1 cellular context compared by ENCODE assay signal in the genomic region with DNA sequence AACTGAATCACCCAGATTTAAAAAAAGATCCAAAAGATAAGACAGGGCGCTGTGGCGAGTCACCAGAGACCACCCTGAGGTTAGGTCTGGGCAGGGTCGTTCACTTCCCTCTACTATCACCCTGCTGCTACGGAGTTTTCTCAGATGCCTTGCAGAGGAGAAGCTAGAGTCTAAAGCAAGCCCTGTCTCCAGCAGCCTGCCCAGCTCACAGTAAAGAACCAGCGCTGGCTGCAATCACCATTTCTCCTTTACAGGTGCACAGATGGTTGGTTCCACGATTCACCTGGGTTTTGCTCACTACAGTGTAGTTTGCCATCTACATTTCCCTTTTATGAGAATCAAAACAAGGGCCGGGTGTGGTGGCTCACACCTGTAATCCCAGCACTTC.
TF ChIP-seq lines count a peak whose summit lies in the region.

No MANE protein-coding gene starts in this region.

TF ChIP-seq in GM23338, 12 proteins besides CTCF, POLR2A, EP300 and RAD21 (continued from another document):
- TF ChIP-seq, protein P1, sequence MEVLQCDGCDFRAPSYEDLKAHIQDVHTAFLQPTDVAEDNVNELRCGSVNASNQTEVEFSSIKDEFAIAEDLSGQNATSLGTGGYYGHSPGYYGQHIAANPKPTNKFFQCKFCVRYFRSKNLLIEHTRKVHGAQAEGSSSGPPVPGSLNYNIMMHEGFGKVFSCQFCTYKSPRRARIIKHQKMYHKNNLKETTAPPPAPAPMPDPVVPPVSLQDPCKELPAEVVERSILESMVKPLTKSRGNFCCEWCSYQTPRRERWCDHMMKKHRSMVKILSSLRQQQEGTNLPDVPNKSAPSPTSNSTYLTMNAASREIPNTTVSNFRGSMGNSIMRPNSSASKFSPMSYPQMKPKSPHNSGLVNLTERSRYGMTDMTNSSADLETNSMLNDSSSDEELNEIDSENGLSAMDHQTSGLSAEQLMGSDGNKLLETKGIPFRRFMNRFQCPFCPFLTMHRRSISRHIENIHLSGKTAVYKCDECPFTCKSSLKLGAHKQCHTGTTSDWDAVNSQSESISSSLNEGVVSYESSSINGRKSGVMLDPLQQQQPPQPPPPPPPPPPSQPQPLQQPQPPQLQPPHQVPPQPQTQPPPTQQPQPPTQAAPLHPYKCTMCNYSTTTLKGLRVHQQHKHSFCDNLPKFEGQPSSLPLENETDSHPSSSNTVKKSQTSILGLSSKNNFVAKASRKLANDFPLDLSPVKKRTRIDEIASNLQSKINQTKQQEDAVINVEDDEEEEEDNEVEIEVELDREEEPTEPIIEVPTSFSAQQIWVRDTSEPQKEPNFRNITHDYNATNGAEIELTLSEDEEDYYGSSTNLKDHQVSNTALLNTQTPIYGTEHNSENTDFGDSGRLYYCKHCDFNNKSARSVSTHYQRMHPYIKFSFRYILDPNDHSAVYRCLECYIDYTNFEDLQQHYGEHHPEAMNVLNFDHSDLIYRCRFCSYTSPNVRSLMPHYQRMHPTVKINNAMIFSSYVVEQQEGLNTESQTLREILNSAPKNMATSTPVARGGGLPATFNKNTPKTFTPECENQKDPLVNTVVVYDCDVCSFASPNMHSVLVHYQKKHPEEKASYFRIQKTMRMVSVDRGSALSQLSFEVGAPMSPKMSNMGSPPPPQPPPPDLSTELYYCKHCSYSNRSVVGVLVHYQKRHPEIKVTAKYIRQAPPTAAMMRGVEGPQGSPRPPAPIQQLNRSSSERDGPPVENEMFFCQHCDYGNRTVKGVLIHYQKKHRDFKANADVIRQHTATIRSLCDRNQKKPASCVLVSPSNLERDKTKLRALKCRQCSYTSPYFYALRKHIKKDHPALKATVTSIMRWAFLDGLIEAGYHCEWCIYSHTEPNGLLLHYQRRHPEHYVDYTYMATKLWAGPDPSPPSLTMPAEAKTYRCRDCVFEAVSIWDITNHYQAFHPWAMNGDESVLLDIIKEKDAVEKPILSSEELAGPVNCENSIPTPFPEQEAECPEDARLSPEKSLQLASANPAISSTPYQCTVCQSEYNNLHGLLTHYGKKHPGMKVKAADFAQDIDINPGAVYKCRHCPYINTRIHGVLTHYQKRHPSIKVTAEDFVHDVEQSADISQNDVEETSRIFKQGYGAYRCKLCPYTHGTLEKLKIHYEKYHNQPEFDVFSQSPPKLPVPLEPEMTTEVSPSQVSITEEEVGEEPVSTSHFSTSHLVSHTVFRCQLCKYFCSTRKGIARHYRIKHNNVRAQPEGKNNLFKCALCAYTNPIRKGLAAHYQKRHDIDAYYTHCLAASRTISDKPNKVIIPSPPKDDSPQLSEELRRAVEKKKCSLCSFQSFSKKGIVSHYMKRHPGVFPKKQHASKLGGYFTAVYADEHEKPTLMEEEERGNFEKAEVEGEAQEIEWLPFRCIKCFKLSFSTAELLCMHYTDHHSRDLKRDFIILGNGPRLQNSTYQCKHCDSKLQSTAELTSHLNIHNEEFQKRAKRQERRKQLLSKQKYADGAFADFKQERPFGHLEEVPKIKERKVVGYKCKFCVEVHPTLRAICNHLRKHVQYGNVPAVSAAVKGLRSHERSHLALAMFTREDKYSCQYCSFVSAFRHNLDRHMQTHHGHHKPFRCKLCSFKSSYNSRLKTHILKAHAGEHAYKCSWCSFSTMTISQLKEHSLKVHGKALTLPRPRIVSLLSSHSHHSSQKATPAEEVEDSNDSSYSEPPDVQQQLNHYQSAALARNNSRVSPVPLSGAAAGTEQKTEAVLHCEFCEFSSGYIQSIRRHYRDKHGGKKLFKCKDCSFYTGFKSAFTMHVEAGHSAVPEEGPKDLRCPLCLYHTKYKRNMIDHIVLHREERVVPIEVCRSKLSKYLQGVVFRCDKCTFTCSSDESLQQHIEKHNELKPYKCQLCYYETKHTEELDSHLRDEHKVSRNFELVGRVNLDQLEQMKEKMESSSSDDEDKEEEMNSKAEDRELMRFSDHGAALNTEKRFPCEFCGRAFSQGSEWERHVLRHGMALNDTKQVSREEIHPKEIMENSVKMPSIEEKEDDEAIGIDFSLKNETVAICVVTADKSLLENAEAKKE (CRISPR knock-in tag; IDR thresholded peaks at IDR 0.05), result no peak
- TF ChIP-seq STAT1 (IDR thresholded peaks at IDR 0.05; ENCODE audit: unreplicated experiment) (no peak), ZNF114 (CRISPR knock-in tag; IDR thresholded peaks at IDR 0.05) (no peak), EZH2 (IDR thresholded peaks at IDR 0.05; ENCODE audit: low read depth, unreplicated experiment) (no peak), POLR2AphosphoS5 (IDR thresholded peaks at IDR 0.05; ENCODE audit: low read depth) (no peak), ZNF331 (CRISPR knock-in tag; IDR thresholded peaks at IDR 0.05; ENCODE audit: low read depth) (no peak)
- TF ChIP-seq, protein P2, sequence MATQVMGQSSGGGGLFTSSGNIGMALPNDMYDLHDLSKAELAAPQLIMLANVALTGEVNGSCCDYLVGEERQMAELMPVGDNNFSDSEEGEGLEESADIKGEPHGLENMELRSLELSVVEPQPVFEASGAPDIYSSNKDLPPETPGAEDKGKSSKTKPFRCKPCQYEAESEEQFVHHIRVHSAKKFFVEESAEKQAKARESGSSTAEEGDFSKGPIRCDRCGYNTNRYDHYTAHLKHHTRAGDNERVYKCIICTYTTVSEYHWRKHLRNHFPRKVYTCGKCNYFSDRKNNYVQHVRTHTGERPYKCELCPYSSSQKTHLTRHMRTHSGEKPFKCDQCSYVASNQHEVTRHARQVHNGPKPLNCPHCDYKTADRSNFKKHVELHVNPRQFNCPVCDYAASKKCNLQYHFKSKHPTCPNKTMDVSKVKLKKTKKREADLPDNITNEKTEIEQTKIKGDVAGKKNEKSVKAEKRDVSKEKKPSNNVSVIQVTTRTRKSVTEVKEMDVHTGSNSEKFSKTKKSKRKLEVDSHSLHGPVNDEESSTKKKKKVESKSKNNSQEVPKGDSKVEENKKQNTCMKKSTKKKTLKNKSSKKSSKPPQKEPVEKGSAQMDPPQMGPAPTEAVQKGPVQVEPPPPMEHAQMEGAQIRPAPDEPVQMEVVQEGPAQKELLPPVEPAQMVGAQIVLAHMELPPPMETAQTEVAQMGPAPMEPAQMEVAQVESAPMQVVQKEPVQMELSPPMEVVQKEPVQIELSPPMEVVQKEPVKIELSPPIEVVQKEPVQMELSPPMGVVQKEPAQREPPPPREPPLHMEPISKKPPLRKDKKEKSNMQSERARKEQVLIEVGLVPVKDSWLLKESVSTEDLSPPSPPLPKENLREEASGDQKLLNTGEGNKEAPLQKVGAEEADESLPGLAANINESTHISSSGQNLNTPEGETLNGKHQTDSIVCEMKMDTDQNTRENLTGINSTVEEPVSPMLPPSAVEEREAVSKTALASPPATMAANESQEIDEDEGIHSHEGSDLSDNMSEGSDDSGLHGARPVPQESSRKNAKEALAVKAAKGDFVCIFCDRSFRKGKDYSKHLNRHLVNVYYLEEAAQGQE (IDR thresholded peaks at IDR 0.05; ENCODE audit: unreplicated experiment), result no peak
